In genomic region chr13:27621366-27622101, GRCh38 we compare ENCODE assay signal across 1 cellular context.
TF ChIP-seq lines count a peak whose summit lies in the region.

Gene POLR1D, plus strand, starts transcription at chr13:27621892. Its CDS starts 92 bp downstream, at chr13:27621984.

TF ChIP-seq in Ishikawa, 13 proteins besides CTCF, POLR2A, EP300 and RAD21 (continued from another document):
- TF ChIP-seq TAF1 (IDR thresholded peaks at IDR 0.05; ENCODE audit: low read depth) = peak; percentile 56
- TF ChIP-seq FOXM1 (IDR thresholded peaks at IDR 0.05; ENCODE audit: borderline replicate concordance, low read depth) = no peak
- no peak for TF ChIP-seq EGR1 (IDR thresholded peaks at IDR 0.05)
- no peak for TF ChIP-seq CREB1 (IDR thresholded peaks at IDR 0.05; ENCODE audit: low read depth)
- TF ChIP-seq ZBTB7A (IDR thresholded peaks at IDR 0.05; ENCODE audit: low read depth) = no peak
- no peak; the same call in 1 of the 2 replicates for TF ChIP-seq MAX (IDR thresholded peaks at IDR 0.05)
